31 cellular contexts compared by ENCODE assay signal in the genomic region with DNA sequence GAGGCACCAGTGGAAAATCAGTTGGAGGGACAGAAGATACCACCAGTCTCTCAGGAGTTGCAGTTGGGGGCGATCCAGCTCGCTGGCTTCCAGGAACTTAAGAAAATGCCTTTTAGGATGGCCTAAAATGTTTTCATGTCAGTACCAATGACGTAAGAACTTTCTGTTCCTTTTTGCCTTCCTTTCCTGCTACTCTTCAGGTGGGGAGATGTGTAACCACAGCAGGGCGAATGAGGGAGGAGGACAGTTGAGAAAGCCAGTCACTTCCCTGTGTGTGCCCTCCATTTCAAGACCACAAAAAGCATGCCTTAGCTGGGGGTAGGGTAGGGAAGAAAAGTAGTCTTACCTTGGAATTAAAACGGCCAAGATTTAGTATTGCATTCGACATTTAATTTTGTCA.
"Had no signal": no experiment of that assay in that cellular context is flagged by ENCODE, and none has a peak within 500 bp of the region (broad histone marks: within the 10 kb centered on the region; RNA-seq: fewer than 3 reads in every experiment).

No MANE protein-coding gene starts in this region.

- H3K9me3 Mint-ChIP-seq: activated CD4-positive, alpha-beta memory T cell treated with anti-CD3 and anti-CD28 coated beads, Interleukin-2, amount 10 ng/mL, durations not matched to agents 7 days and 5 days; activated naive CD4-positive, alpha-beta T cell treated with anti-CD3 and anti-CD28 coated beads, Interleukin-2, amount 50 U/mL, for 24 hours; activated naive CD8-positive, alpha-beta T cell treated with anti-CD3 and anti-CD28 coated beads, Interleukin-2, amount 10 ng/mL, durations not matched to agents 7 days and 5 days; activated T-helper 2 cell treated with anti-CD3 and anti-CD28 coated beads, Interferon-gamma antibody, Interleukin-2, Interleukin-4, amounts not matched to agents 10 μg/mL and 5 μg/mL and 100 μg/mL, durations not matched to agents 14 hours and 24 hours and 36 hours had no signal

- H3K4me3 ChIP-seq: ascending aorta, breast epithelium, SJCRH30, SK-N-MC had no signal

- H3K4me3 Mint-ChIP-seq: activated CD4-positive, alpha-beta memory T cell treated with anti-CD3 and anti-CD28 coated beads, Interleukin-2, amount 10 ng/mL, durations not matched to agents 7 days and 5 days; activated naive CD4-positive, alpha-beta T cell treated with anti-CD3 and anti-CD28 coated beads, Interleukin-2, amount 50 U/mL, for 24 hours; activated naive CD8-positive, alpha-beta T cell treated with anti-CD3 and anti-CD28 coated beads, Interleukin-2, amount 10 ng/mL, durations not matched to agents 7 days and 5 days had no signal

- H3K36me3 Mint-ChIP-seq: activated naive CD4-positive, alpha-beta T cell treated with anti-CD3 and anti-CD28 coated beads, Interleukin-2, amount 50 U/mL, for 24 hours; activated naive CD8-positive, alpha-beta T cell treated with anti-CD3 and anti-CD28 coated beads, Interleukin-2, amount 10 ng/mL, durations not matched to agents 7 days and 5 days had no signal

- H3K9ac ChIP-seq: KMS-11 had no signal

- H3K4me1 Mint-ChIP-seq: activated CD4-positive, alpha-beta memory T cell treated with anti-CD3 and anti-CD28 coated beads, Interleukin-2, amount 10 ng/mL, durations not matched to agents 7 days and 5 days; activated naive CD4-positive, alpha-beta T cell treated with anti-CD3 and anti-CD28 coated beads, Interleukin-2, amount 50 U/mL, for 24 hours; activated naive CD8-positive, alpha-beta T cell treated with anti-CD3 and anti-CD28 coated beads, Interleukin-2, amount 10 ng/mL, durations not matched to agents 7 days and 5 days had no signal

- H3K27ac Mint-ChIP-seq: activated CD4-positive, alpha-beta memory T cell treated with anti-CD3 and anti-CD28 coated beads, Interleukin-2, amount 10 ng/mL, durations not matched to agents 7 days and 5 days; activated naive CD8-positive, alpha-beta T cell treated with anti-CD3 and anti-CD28 coated beads, Interleukin-2, amount 10 ng/mL, durations not matched to agents 7 days and 5 days; activated T-helper 2 cell treated with anti-CD3 and anti-CD28 coated beads, Interferon-gamma antibody, Interleukin-2, Interleukin-4, amounts not matched to agents 10 μg/mL and 5 μg/mL and 100 μg/mL, durations not matched to agents 14 hours and 24 hours and 36 hours had no signal

- H3K4me2 ChIP-seq: KMS-11 had no signal

- H3K27me3 ChIP-seq: ascending aorta, breast epithelium, SJCRH30 had no signal

- H3K27me3 Mint-ChIP-seq: activated CD4-positive, alpha-beta memory T cell treated with anti-CD3 and anti-CD28 coated beads, Interleukin-2, amount 10 ng/mL, durations not matched to agents 7 days and 5 days; activated naive CD4-positive, alpha-beta T cell treated with anti-CD3 and anti-CD28 coated beads, Interleukin-2, amount 50 U/mL, for 24 hours; activated naive CD8-positive, alpha-beta T cell treated with anti-CD3 and anti-CD28 coated beads, Interleukin-2, amount 10 ng/mL, durations not matched to agents 7 days and 5 days had no signal

- H3K27ac ChIP-seq: ascending aorta, breast epithelium, KMS-11, SJCRH30, SK-N-MC, WERI-Rb-1 had no signal

- H3K9me3 ChIP-seq: ascending aorta, breast epithelium, SJCRH30 had no signal

- DNase-seq: activated CD4-positive, alpha-beta memory T cell treated with anti-CD3 and anti-CD28 coated beads, Interleukin-2, amount 10 ng/mL, durations not matched to agents 7 days and 5 days; activated CD4-positive, alpha-beta T cell treated with anti-CD3 and anti-CD28 coated beads for 1 hour; activated CD4-positive, alpha-beta T cell treated with anti-CD3 and anti-CD28 coated beads for 48 hours; activated CD4-positive, CD25-positive, alpha-beta regulatory T cell; activated CD8-positive, alpha-beta memory T cell treated with anti-CD3 and anti-CD28 coated beads for 24 hours; activated gamma-delta T cell; activated naive CD4-positive, alpha-beta T cell treated with Interleukin-2 at 50 U/mL for 16 hours; activated naive CD8-positive, alpha-beta T cell treated with anti-CD3 and anti-CD28 coated beads, Interleukin-2, amount 10 ng/mL, durations not matched to agents 7 days and 5 days; activated T-cell treated with anti-CD3 and anti-CD28 coated beads, Interleukin-2, amount 50 U/mL, for 1 hour; amygdala; MM.1S; NCI-H1092; NCI-H1436 treated with DMSO at 0.1 percent for 48 hours; NCI-H1694 treated with DMSO at 0.1 percent for 48 hours; NCI-H2029; NCI-H345; NCI-H524 treated with DMSO at 0.1 percent for 48 hours; OCI-M1; SHP77; SJCRH30; SW 1271; T-helper 1 cell; T-helper 2 cell; T-helper 9 cell; WERI-Rb-1 had no signal

- H3K36me3 ChIP-seq: ascending aorta, breast epithelium, SJCRH30, WERI-Rb-1 had no signal

- H3K4me1 ChIP-seq: ascending aorta, breast epithelium, SJCRH30 had no signal
